19 cellular contexts compared by ENCODE assay signal in genomic region chr11:103085758-103086365, GRCh38. TPM values are rescaled to one million over a fixed set of nuclear protein-coding genes. Genes with fewer than 3 reads are reported as not detected.
DNase-seq lines count a peak whose midpoint lies in the region; ATAC-seq and TF ChIP-seq lines count a peak whose summit lies in the region.
"Had no signal": no experiment of that assay in that cellular context is flagged by ENCODE, and none has a peak within 500 bp of the region (broad histone marks: within the 10 kb centered on the region; RNA-seq: fewer than 3 reads in every experiment).

No MANE protein-coding gene starts in this region.

- no peak overlapping the region for H4K91ac ChIP-seq in IMR-90 (ENCODE audit: insufficient read depth, low read depth, low read length)

- H3K4me1 ChIP-seq in IMR-90 (ENCODE audit: control insufficient read depth, insufficient read depth, low read length), result no peaks in the 10 kb centered on the region
- H3K4me1 ChIP-seq in body of pancreas, result peaks cover 26% of the 10 kb centered on the region
- H3K4me1 ChIP-seq in CD8-positive, alpha-beta memory T cell (ENCODE audit: insufficient read depth, low read length), result peaks cover 8% of the 10 kb centered on the region

- H4K5ac ChIP-seq in IMR-90 (ENCODE audit: low read depth, low read length), result no peak overlapping the region

- ATAC-seq in IMR-90 (ENCODE audit: low read depth) (no peak; the same call in 1 of the 2 replicates), body of pancreas (peak; percentile 45), HG02588 (IDR thresholded peaks at IDR 0.05; ENCODE audit: unreplicated experiment) (no peak)
- ATAC-seq: heart left ventricle, lower lobe of right lung had no signal

- no peak for TF ChIP-seq RAD21 in IMR-90 (IDR thresholded peaks at IDR 0.05; ENCODE audit: low read length)

- no peak overlapping the region for H2BK5ac ChIP-seq in IMR-90 (ENCODE audit: low read depth, low read length, poor library complexity, severe bottlenecking)

- H3K27ac ChIP-seq in IMR-90 (ENCODE audit: insufficient read depth, low read length) (no peak overlapping the region), body of pancreas (no peak overlapping the region)
- no peak overlapping the region for H3K27ac ChIP-seq in CD8-positive, alpha-beta memory T cell (ENCODE audit: low read depth, low read length)
- H3K27ac ChIP-seq: esophagus muscularis mucosa, heart left ventricle, lower lobe of right lung, PC-9, SJCRH30, skin epidermis had no signal

- no peak overlapping the region for H2BK20ac ChIP-seq in IMR-90 (ENCODE audit: low read depth, low read length)

- H3K9me3 Mint-ChIP-seq in CD8-positive, alpha-beta memory T cell, result no peaks in the 10 kb centered on the region
- H3K9me3 Mint-ChIP-seq: naive B cell had no signal

- peaks cover 33 to 51% (median 40%) of the 10 kb centered on the region in 3 donors for H3K4me1 Mint-ChIP-seq in CD8-positive, alpha-beta memory T cell

- no peak overlapping the region for H3K4me2 ChIP-seq in IMR-90 (ENCODE audit: low read depth, low read length)
- H3K4me2 ChIP-seq: PC-9 had no signal

- H3K4ac ChIP-seq in IMR-90 (ENCODE audit: low read depth, low read length), result no peak overlapping the region

- H4K20me1 ChIP-seq in IMR-90 (ENCODE audit: insufficient read depth, low read length), result peaks cover 10% of the 10 kb centered on the region

- H3K56ac ChIP-seq in IMR-90 (ENCODE audit: extremely low read depth, insufficient read depth, low read length), result no peak overlapping the region

- no peak overlapping the region for H3K23ac ChIP-seq in IMR-90 (ENCODE audit: low read depth, low read length)

- no peak overlapping the region for H2BK15ac ChIP-seq in IMR-90 (ENCODE audit: low read depth, low read length)

- dilution Hi-C loops in IMR-90 (cut with HindIII; ENCODE audit: low sequenced_read_pairs, unreplicated experiment), result no loop called here

- no peak overlapping the region for H3K14ac ChIP-seq in IMR-90 (replicated peaks; ENCODE audit: low read depth, low read length)

- TF ChIP-seq POLR2A in IMR-90 (IDR thresholded peaks at IDR 0.05; ENCODE audit: low read depth, low read length), result no peak
- TF ChIP-seq POLR2A in body of pancreas (IDR thresholded peaks at IDR 0.05), result no peak

- H3K79me1 ChIP-seq in IMR-90 (ENCODE audit: low read depth in 1 of 2, low read length in 2 of 2), result peaks cover 3 to 30% of the 10 kb centered on the region in 2 experiments; a peak in 3 of 4 replicates

- peaks cover 3% of the 10 kb centered on the region; the same call in 1 of the 2 replicates for H3K9me1 ChIP-seq in IMR-90 (ENCODE audit: insufficient read depth, low read length)

- no peaks in the 10 kb centered on the region for H3K27me3 Mint-ChIP-seq in CD8-positive, alpha-beta memory T cell
- H3K27me3 Mint-ChIP-seq: naive B cell had no signal

- intact Hi-C loops in IMR-90 (cut with micrococcal nuclease), result no loop called here
- intact Hi-C loops in body of pancreas (cut with DNase I), result no loop called here

- no peaks in the 10 kb centered on the region for H3K9me3 ChIP-seq in IMR-90 (ENCODE audit: control insufficient read depth, insufficient read depth, low read length)
- no peaks in the 10 kb centered on the region for H3K9me3 ChIP-seq in body of pancreas
- H3K9me3 ChIP-seq in CD8-positive, alpha-beta memory T cell (ENCODE audit: low read length), result no peaks in the 10 kb centered on the region
- H3K9me3 ChIP-seq: esophagus muscularis mucosa, heart left ventricle, lower lobe of right lung, SJCRH30 had no signal

- H3K4me3 ChIP-seq in AG04449 (ENCODE audit: low read depth, low read length) (no peak overlapping the region), IMR-90 (ENCODE audit: insufficient read depth, low read depth, low read length) (no peak overlapping the region), body of pancreas (no peak overlapping the region)
- H3K4me3 ChIP-seq in CD8-positive, alpha-beta memory T cell (ENCODE audit: low read length), result no peak overlapping the region
- H3K4me3 ChIP-seq: esophagus muscularis mucosa, heart left ventricle, lower lobe of right lung, PC-9, SJCRH30, skin epidermis had no signal

- no peaks in the 10 kb centered on the region for H3K27me3 ChIP-seq in IMR-90 (ENCODE audit: control insufficient read depth, insufficient read depth, low read length)
- no peaks in the 10 kb centered on the region for H3K27me3 ChIP-seq in body of pancreas
- no peaks in the 10 kb centered on the region for H3K27me3 ChIP-seq in CD8-positive, alpha-beta memory T cell (ENCODE audit: insufficient read depth, low read length, poor library complexity, severe bottlenecking)
- H3K27me3 ChIP-seq: esophagus muscularis mucosa, heart left ventricle, SJCRH30 had no signal

- no CpG with 5 or more reads among the region's 1 CpG for WGBS in IMR-90 (ENCODE audit: extremely low coverage in 2 of 2, insufficient read length in 1 of 2), 2 experiments
- WGBS in body of pancreas, 2 donors, result 59 to 63% methylated on average over 1 of the region's 1 CpG

- no peak overlapping the region for H2AFZ ChIP-seq in IMR-90 (replicated peaks; ENCODE audit: low read length, poor library complexity)
- H2AFZ ChIP-seq: PC-9 had no signal

- peaks cover 3 to 46% (median 10%) of the 10 kb centered on the region in 3 donors for H3K36me3 Mint-ChIP-seq in CD8-positive, alpha-beta memory T cell
- H3K36me3 Mint-ChIP-seq: naive B cell had no signal

- BruUV-seq in IMR-90 (replicated peaks; lab: Mats Ljungman, UMichigan), result no TSS peak

- H3K36me3 ChIP-seq in IMR-90 (ENCODE audit: control insufficient read depth, insufficient read depth, low read length) (peaks cover 10% of the 10 kb centered on the region), body of pancreas (replicated peaks in 1 of 2; ENCODE audit: insufficient read depth in 1 of 2, low read depth in 2 of 2) (no peaks in the 10 kb centered on the region)
- no peaks in the 10 kb centered on the region for H3K36me3 ChIP-seq in CD8-positive, alpha-beta memory T cell (ENCODE audit: insufficient read depth, low read length)

- no peak for TF ChIP-seq CTCF in AG04449 (IDR thresholded peaks at IDR 0.05; ENCODE audit: insufficient read depth, low read length, missing control alignments)
- TF ChIP-seq CTCF in IMR-90 (conservative IDR thresholded peaks at IDR 0.05; ENCODE audit: low read depth, low read length), result no peak
- no peak for TF ChIP-seq CTCF in body of pancreas (IDR thresholded peaks at IDR 0.05)

- H2AK5ac ChIP-seq in IMR-90 (ENCODE audit: low read depth, low read length), result no peak overlapping the region

- in situ Hi-C loops in IMR-90 (cut with MboI; ENCODE audit: low sequenced_read_pairs), result no loop called here

- H3K18ac ChIP-seq in IMR-90 (ENCODE audit: low read depth, low read length), result no peak overlapping the region

- H2AK9ac ChIP-seq in IMR-90 (replicated peaks; ENCODE audit: low read depth, low read length, poor library complexity), result no peak overlapping the region

- H3K9ac ChIP-seq in IMR-90 (ENCODE audit: low read depth, low read length), result no peak overlapping the region

- no peak overlapping the region for H4K8ac ChIP-seq in IMR-90 (ENCODE audit: low read depth in 2 of 2, low read length in 2 of 2)

- CTCF ChIA-PET in AG04449 (lab: Yijun Ruan, JAX) (interaction anchor here (1.4 kb wide), 1 partner anchor 22 kb away, joined by 7 read pairs; the partner anchor contains the start of gene DYNC2H1), IMR-90 (lab: Yijun Ruan, JAX) (interaction anchor here (0.6 to 1.2 kb wide), 2 partner anchors 24 to 28 kb away, joined by 3 read pairs; no protein-coding TSS in a partner anchor), HEK293T (lab: Yijun Ruan, JAX) (no interaction called here)
- CTCF ChIA-PET in CD8-positive, alpha-beta memory T cell (lab: Charles Lee), result no interaction called here

- peak overlapping the region in 1 of 8 donors; percentile 6 for H3K27ac Mint-ChIP-seq in CD8-positive, alpha-beta memory T cell

- DNase-seq in AG04449 (ENCODE audit: low read depth, low spot score), result peak; percentile 10
- DNase-seq in IMR-90, result peak; percentile 1
- no peak for DNase-seq in body of pancreas
- peak; percentile 22 to 30 for DNase-seq in lung microvascular endothelial cell (ENCODE audit: low read depth in 2 of 2)
- DNase-seq in iPS-NIHi11 (ENCODE audit: low spot score), result no peak
- DNase-seq in HEK293T (ENCODE audit: extremely low spot score), result no peak
- DNase-seq in CD8-positive, alpha-beta memory T cell, result no peak
- DNase-seq: COR-L47; heart left ventricle; Kasumi-1; lower lobe of right lung; naive B cell; NCI-H1417; PC-9; SJCRH30; stimulated activated CD4-positive, alpha-beta T cell treated with anti-CD3 and anti-CD28 coated beads, Interleukin-2, amount 100 ng/mL, for 48 hours had no signal

- no peak overlapping the region for H3K4me3 Mint-ChIP-seq in CD8-positive, alpha-beta memory T cell
- H3K4me3 Mint-ChIP-seq: naive B cell had no signal

- POLR2A ChIA-PET in AG04449 (lab: Yijun Ruan, JAX), result no interaction called here
- POLR2A ChIA-PET in IMR-90 (lab: Charles Lee; ENCODE audit: unreplicated experiment), result no interaction called here
- POLR2A ChIA-PET in HEK293T (lab: Yijun Ruan, JAX), result no interaction called here
- POLR2A ChIA-PET in CD8-positive, alpha-beta memory T cell (lab: Charles Lee), result no interaction called here

- no peak overlapping the region for H2BK120ac ChIP-seq in IMR-90 (ENCODE audit: low read depth, low read length)

TF ChIP-seq in IMR-90, 13 proteins besides CTCF, POLR2A, EP300 and RAD21 (continues in another document):
- TF ChIP-seq MAFK (IDR thresholded peaks at IDR 0.05; ENCODE audit: low read depth, low read length), result no peak
- TF ChIP-seq FOS (IDR thresholded peaks at IDR 0.05; ENCODE audit: low read depth, low read length), result no peak
- TF ChIP-seq SMC3 (IDR thresholded peaks at IDR 0.05; ENCODE audit: low read depth, low read length), result no peak

TF ChIP-seq in HEK293T, 16 proteins besides CTCF, POLR2A, EP300 and RAD21 (continues in another document):
- no peak for TF ChIP-seq SP1 (IDR thresholded peaks at IDR 0.05)
- no peak for TF ChIP-seq FOXA1 (IDR thresholded peaks at IDR 0.05)
- TF ChIP-seq ELF4 (IDR thresholded peaks at IDR 0.05), result no peak
- no peak for TF ChIP-seq SUZ12 (IDR thresholded peaks at IDR 0.05)
- TF ChIP-seq FOXK2 (IDR thresholded peaks at IDR 0.05), result no peak
- no peak for TF ChIP-seq CTBP1 (IDR thresholded peaks at IDR 0.05; ENCODE audit: borderline replicate concordance)

RNA-seq across cellular contexts. Expression of gene DCUN1D5, which starts 6.1 kb away (rescaled TPM):
- total RNA-seq in IMR-90 (2012; rRNA removed) (58.3 and 69.4 TPM in 2 replicates), body of pancreas (10 to 100 TPM; 16.6 to 70.5 TPM), lung microvascular endothelial cell (31.7 and 39.2 TPM in 2 replicates)
- 46.8 and 47.8 TPM in 2 replicates for polyA plus RNA-seq in IMR-90 (2012; rRNA removed)
- polyA plus RNA-seq in IMR-90 (2012; cell fraction: cytosol; rRNA removed), result 53.6 and 73.5 TPM in 2 replicates
- 17.6 and 26.5 TPM in 2 replicates for polyA plus RNA-seq in IMR-90 (2012; cell fraction: nucleus; rRNA removed; ENCODE audit: low replicate concordance)
- 10 to 100 TPM; 84.2 to 84.8 TPM for total RNA-seq in CD8-positive, alpha-beta memory T cell
- polyA plus RNA-seq in CD8-positive, alpha-beta memory T cell, result 27.6 TPM

RNA-seq across cellular contexts. Expression of gene DYNC2H1, which starts 23.4 kb away (rescaled TPM):
- total RNA-seq in IMR-90 (2012; rRNA removed) (21.0 and 25.3 TPM in 2 replicates), body of pancreas (10 to 100 TPM; 12.2 to 19.5 TPM), lung microvascular endothelial cell (2.0 and 2.6 TPM in 2 replicates)
- 4.3 and 5.7 TPM in 2 replicates for polyA plus RNA-seq in IMR-90 (2012; rRNA removed)
- 1.2 and 1.4 TPM in 2 replicates for polyA plus RNA-seq in IMR-90 (2012; cell fraction: cytosol; rRNA removed)
- 1.4 and 17.0 TPM in 2 replicates for polyA plus RNA-seq in IMR-90 (2012; cell fraction: nucleus; rRNA removed; ENCODE audit: low replicate concordance)
- 1 to 10 TPM; 2.4 to 2.9 TPM for total RNA-seq in CD8-positive, alpha-beta memory T cell
- polyA plus RNA-seq in CD8-positive, alpha-beta memory T cell, result 1.1 TPM

Comparison
In these comparisons a context has a peak if more than half of its experiments do, and no peak if none do; other contexts are left out.
1. DNase-seq: peak in AG04449 (single experiment), IMR-90 (single experiment) and lung microvascular endothelial cell (2 of 2); none in body of pancreas (0 of 4), iPS-NIHi11 (single experiment), HEK293T (single experiment) and CD8-positive, alpha-beta memory T cell (0 of 5).
2. CTCF ChIA-PET loops: an anchor here in AG04449 (1.4 kb wide) and IMR-90 (0.6 to 1.2 kb wide); none called in HEK293T and CD8-positive, alpha-beta memory T cell.